In the genomic region with DNA sequence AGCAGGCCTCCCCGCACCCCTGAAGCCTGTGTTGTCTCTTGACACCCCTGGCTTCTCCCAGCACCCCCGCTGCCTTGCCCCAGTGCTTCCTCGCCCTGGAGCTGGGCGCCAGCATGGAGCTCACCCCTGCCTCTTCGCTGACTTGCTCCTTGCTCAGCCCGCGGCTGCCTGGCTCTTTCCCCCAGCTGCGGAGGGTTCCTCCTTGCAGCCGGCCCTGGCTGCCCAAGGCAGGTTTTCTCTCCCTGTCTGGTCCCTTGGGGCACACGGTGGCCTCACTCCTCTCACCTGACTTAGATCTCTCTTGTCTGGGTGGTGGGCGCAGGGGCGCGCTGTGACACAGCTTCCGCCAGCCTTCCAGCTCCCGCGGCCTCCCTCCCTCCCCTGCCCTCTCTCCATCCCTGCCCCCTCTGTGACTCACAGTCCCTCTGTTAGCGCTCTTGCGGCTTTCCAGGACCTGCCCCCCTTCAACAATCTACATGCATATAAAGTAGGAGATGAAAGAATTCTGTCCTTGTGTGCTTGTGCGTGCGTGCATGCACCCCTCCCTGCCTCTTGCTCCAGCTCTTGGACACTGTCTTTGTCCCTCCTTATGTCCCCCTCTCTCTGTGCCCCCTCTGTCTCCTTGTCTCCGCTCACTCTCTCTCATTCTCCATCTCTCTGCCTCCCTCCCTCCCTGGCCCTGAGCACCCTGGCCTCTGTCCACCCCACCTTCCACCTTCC, we compare ENCODE assay signal across 8 cellular contexts. TPM values are rescaled to one million over a fixed set of nuclear protein-coding genes. Genes with fewer than 3 reads are reported as not detected.
DNase-seq lines count a peak whose midpoint lies in the region; ATAC-seq, FAIRE-seq and TF ChIP-seq lines count a peak whose summit lies in the region.

No MANE protein-coding gene starts in this region.

- FAIRE-seq in kidney (lab: Jason Lieb, UNC): no peak

- H3K4me3 ChIP-seq in adipocyte (ENCODE audit: low read length) (peak overlapping the region; percentile 78), kidney (ENCODE audit: low read length in 2 of 2) (no peak overlapping the region)

- H3K4me1 ChIP-seq in adipocyte (ENCODE audit: control insufficient read depth, insufficient read depth, low read length) (peaks cover 18% of the 10 kb centered on the region), kidney (ENCODE audit: control insufficient read depth in 1 of 2, insufficient read depth in 1 of 2, low read depth in 1 of 2, low read length in 2 of 2) (no peaks in the 10 kb centered on the region)

- H3K9ac ChIP-seq in adipocyte (ENCODE audit: low read length): peak overlapping the region; percentile 88
- H3K9ac ChIP-seq in kidney (ENCODE audit: low read length in 2 of 2): no peak overlapping the region

- peak; percentile 53 for DNase-seq in NCI-H82 (lab: John Stamatoyannopoulos, UW)
- DNase-seq in NCI-H82 treated with DMSO at 0.1 percent for 48 hours (lab: John Stamatoyannopoulos, UW; ENCODE audit: unreplicated experiment): no peak
- DNase-seq in NOMO-1 treated with DMSO at 0.1 percent for 48 hours (lab: John Stamatoyannopoulos, UW; ENCODE audit: unreplicated experiment): peak; percentile 50
- DNase-seq in adipocyte (ENCODE audit: low read depth): peak; percentile 74
- peak; percentile 68 for DNase-seq in kidney
- peak; percentile 59 for DNase-seq in stimulated activated CD8-positive, alpha-beta memory T cell treated with anti-CD3 and anti-CD28 coated beads, Interleukin-4, amount 100 ng/mL, for 48 hours
- no peak for DNase-seq in cortex of kidney (lab: John Stamatoyannopoulos, UW)

- no peak for TF ChIP-seq CTCF in kidney (IDR thresholded peaks at IDR 0.05; ENCODE audit: borderline replicate concordance, extremely low read depth, insufficient read depth)

- H3K27me3 ChIP-seq in adipocyte (replicated peaks; ENCODE audit: control insufficient read depth, insufficient read depth, low read length): no peaks in the 10 kb centered on the region

- intact Hi-C loops in kidney (cut with DNase I): loop anchor here (10.0 kb wide), 1 partner anchor 189 kb away; no protein-coding TSS in a partner anchor

- no peak overlapping the region for H3K27ac ChIP-seq in kidney (ENCODE audit: low read depth in 2 of 2, low read length in 2 of 2)

- H3K36me3 ChIP-seq in adipocyte (ENCODE audit: control insufficient read depth, insufficient read depth, low read length, severe bottlenecking) (peaks cover 3% of the 10 kb centered on the region), kidney (ENCODE audit: control insufficient read depth in 1 of 2, insufficient read depth in 2 of 2, low read length in 2 of 2) (no peaks in the 10 kb centered on the region)

- H3K9me3 ChIP-seq in adipocyte (ENCODE audit: control insufficient read depth, low read length) (no peaks in the 10 kb centered on the region), kidney (ENCODE audit: control insufficient read depth in 1 of 2, low read length in 2 of 2) (no peaks in the 10 kb centered on the region)

- ATAC-seq in HG03457 (IDR thresholded peaks at IDR 0.05; ENCODE audit: unreplicated experiment): no peak

RNA-seq across cellular contexts. Expression of gene PLXNB3, which starts 2.2 kb away (rescaled TPM):
- 5.6 TPM for total RNA-seq in kidney
- 2.2 TPM for polyA plus RNA-seq in kidney (ENCODE audit: insufficient read depth, low read depth, low replicate concordance)

RNA-seq across cellular contexts. Expression of gene SRPK3, which starts 14.6 kb away (rescaled TPM):
- 1.1 TPM for total RNA-seq in kidney
- 0.58 TPM for polyA plus RNA-seq in kidney (ENCODE audit: insufficient read depth, low read depth, low replicate concordance)

RNA-seq across cellular contexts. Expression of gene IDH3G, which starts 27.9 kb away (rescaled TPM):
- 62.1 TPM for total RNA-seq in kidney
- 100 TPM for polyA plus RNA-seq in kidney (ENCODE audit: insufficient read depth, low read depth, low replicate concordance)

RNA-seq across cellular contexts. Expression of gene SSR4, which starts 28.2 kb away (rescaled TPM):
- 226 TPM for total RNA-seq in kidney
- 473 TPM for polyA plus RNA-seq in kidney (ENCODE audit: insufficient read depth, low read depth, low replicate concordance)

RNA-seq across cellular contexts. Expression of gene ABCD1, which starts 41.6 kb away (rescaled TPM):
- 13.7 TPM for total RNA-seq in kidney
- 5.2 TPM for polyA plus RNA-seq in kidney (ENCODE audit: insufficient read depth, low read depth, low replicate concordance)

Comparison
In these comparisons a context has a peak if more than half of its experiments do, and no peak if none do; other contexts are left out.
1. DNase-seq: peak in NCI-H82 (single experiment), NOMO-1 treated with DMSO at 0.1 percent for 48 hours (single experiment), adipocyte (single experiment), kidney (single experiment) and stimulated activated CD8-positive, alpha-beta memory T cell treated with anti-CD3 and anti-CD28 coated beads, Interleukin-4, amount 100 ng/mL, for 48 hours (single experiment); none in NCI-H82 treated with DMSO at 0.1 percent for 48 hours (single experiment) and cortex of kidney (single experiment).